Comparison of ENCODE assay signal across 18 cellular contexts in the genomic region with DNA sequence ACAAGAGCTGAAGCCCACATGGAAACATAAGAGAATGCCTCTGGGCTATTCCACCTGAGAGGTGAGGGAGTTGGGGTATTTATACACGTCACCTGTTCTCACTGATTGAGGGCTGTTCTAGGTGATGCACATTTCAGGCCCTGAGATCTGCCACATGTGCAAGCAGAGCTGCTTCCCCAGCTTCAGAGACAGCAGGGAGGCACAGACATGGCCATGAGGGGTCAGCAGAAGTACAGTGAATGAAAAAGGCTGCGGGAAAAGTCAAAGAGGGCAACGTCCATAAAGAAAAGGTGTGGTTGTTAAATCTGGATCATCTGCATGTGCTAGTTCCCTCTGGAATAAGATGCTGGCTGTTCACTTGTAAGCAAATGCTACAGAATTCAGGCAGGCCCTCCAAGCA.
DNase-seq lines count a peak whose midpoint lies in the region; ATAC-seq and TF ChIP-seq lines count a peak whose summit lies in the region.
"Had no signal": no experiment of that assay in that cellular context is flagged by ENCODE, and none has a peak within 500 bp of the region (broad histone marks: within the 10 kb centered on the region; RNA-seq: fewer than 3 reads in every experiment).

No MANE protein-coding gene starts in this region.

- no peaks in the 10 kb centered on the region for H3K4me1 Mint-ChIP-seq in activated CD4-positive, alpha-beta T cell treated with anti-CD3 and anti-CD28 coated beads, Interleukin-2, amount 10 ng/mL, durations not matched to agents 7 days and 5 days
- no peaks in the 10 kb centered on the region for H3K4me1 Mint-ChIP-seq in CD14-positive monocyte
- H3K4me1 Mint-ChIP-seq: naive thymus-derived CD8-positive, alpha-beta T cell had no signal

- H3K27ac Mint-ChIP-seq in activated CD4-positive, alpha-beta T cell treated with anti-CD3 and anti-CD28 coated beads, Interleukin-2, amount 10 ng/mL, durations not matched to agents 7 days and 5 days, result no peak overlapping the region
- no peak overlapping the region for H3K27ac Mint-ChIP-seq in CD14-positive monocyte
- H3K27ac Mint-ChIP-seq: activated CD8-positive, alpha-beta T cell treated with anti-CD3 and anti-CD28 coated beads, Interleukin-2, amount 10 ng/mL, durations not matched to agents 7 days and 5 days; naive thymus-derived CD8-positive, alpha-beta T cell; T-helper 1 cell treated with Interleukin-12 subunit alpha and Interleukin-12 subunit beta and Interleukin-4 antibody, amounts not matched to agents 30 μg/mL and 1 μg/mL, for 36 hours had no signal

- H3K27me3 ChIP-seq in left ventricle myocardium inferior (ENCODE audit: low read depth) (peaks cover 96% of the 10 kb centered on the region), right cardiac atrium (ENCODE audit: control insufficient read depth, insufficient read depth) (peaks cover 2% of the 10 kb centered on the region), mammary epithelial cell (ENCODE audit: insufficient read depth, low read length) (no peaks in the 10 kb centered on the region)
- H3K27me3 ChIP-seq: BLaER1 had no signal

- DNase-seq in left ventricle myocardium inferior, result no peak
- DNase-seq in right cardiac atrium, result no peak
- no peak for DNase-seq in LNCaP clone FGC (ENCODE audit: low read depth)
- peak; percentile 22 for DNase-seq in mammary epithelial cell
- DNase-seq in superior temporal gyrus (ENCODE audit: extremely low spot score), result peak; percentile 46
- DNase-seq in activated CD4-positive, alpha-beta T cell treated with anti-CD3 and anti-CD28 coated beads, Interleukin-2, amount 10 ng/mL, durations not matched to agents 7 days and 5 days, result no peak
- DNase-seq in CD14-positive monocyte (ENCODE audit: low spot score), result no peak
- DNase-seq: activated CD8-positive, alpha-beta T cell treated with anti-CD3 and anti-CD28 coated beads, Interleukin-2, amount 10 ng/mL, durations not matched to agents 7 days and 5 days; activated gamma-delta T cell; GF-D8; HCEC 1CT; left cardiac atrium; NCI-H187 treated with DMSO at 0.1 percent for 48 hours; stomach had no signal

- no peaks in the 10 kb centered on the region for H3K79me2 ChIP-seq in mammary epithelial cell (ENCODE audit: insufficient read depth, low read length)

- peaks cover 29% of the 10 kb centered on the region for H3K27me3 Mint-ChIP-seq in activated CD4-positive, alpha-beta T cell treated with anti-CD3 and anti-CD28 coated beads, Interleukin-2, amount 10 ng/mL, durations not matched to agents 7 days and 5 days
- H3K27me3 Mint-ChIP-seq in CD14-positive monocyte (ENCODE audit: low read depth in 3 of 3), result peaks cover 7 to 16% (median 11%) of the 10 kb centered on the region in 3 donors

- CTCF ChIA-PET in mammary epithelial cell (lab: Charles Lee; ENCODE audit: low non-redundant PET), result no interaction called here
- CTCF ChIA-PET in activated CD4-positive, alpha-beta T cell treated with anti-CD3 and anti-CD28 coated beads, Interleukin-2, amount 10 ng/mL, durations not matched to agents 7 days and 5 days (lab: Charles Lee), result no interaction called here

- no TSS peak for BruUV-seq in mammary epithelial cell (replicated peaks; lab: Mats Ljungman, UMichigan)

- H3K4me2 ChIP-seq in mammary epithelial cell (ENCODE audit: insufficient read depth, low read depth, low read length), result no peak overlapping the region

- no peaks in the 10 kb centered on the region for H3K9me3 Mint-ChIP-seq in activated CD4-positive, alpha-beta T cell treated with anti-CD3 and anti-CD28 coated beads, Interleukin-2, amount 10 ng/mL, durations not matched to agents 7 days and 5 days
- peaks cover 0 to 6% (median 0%) of the 10 kb centered on the region in 7 donors for H3K9me3 Mint-ChIP-seq in CD14-positive monocyte
- H3K9me3 Mint-ChIP-seq: naive thymus-derived CD8-positive, alpha-beta T cell; T-helper 1 cell treated with Interleukin-12 subunit alpha and Interleukin-12 subunit beta and Interleukin-4 antibody, amounts not matched to agents 30 μg/mL and 1 μg/mL, for 36 hours had no signal

- H3K36me3 ChIP-seq in left ventricle myocardium inferior (no peaks in the 10 kb centered on the region), mammary epithelial cell (ENCODE audit: insufficient read depth, low read length) (no peaks in the 10 kb centered on the region)
- H3K36me3 ChIP-seq: BLaER1, stomach had no signal

- H3K4me3 ChIP-seq in left ventricle myocardium inferior (no peak overlapping the region), right cardiac atrium (ENCODE audit: low read length) (no peak overlapping the region), LNCaP clone FGC (ENCODE audit: low read depth, low read length) (no peak overlapping the region), mammary epithelial cell (replicated peaks in 1 of 3; ENCODE audit: insufficient read depth in 1 of 3, low read depth in 2 of 3, low read length in 3 of 3) (no peak overlapping the region)
- H3K4me3 ChIP-seq: BLaER1, stomach had no signal

- H3K27ac ChIP-seq in left ventricle myocardium inferior (replicated peaks) (no peak overlapping the region), right cardiac atrium (ENCODE audit: low read length) (no peak overlapping the region), mammary epithelial cell (ENCODE audit: insufficient read depth, low read depth, low read length) (no peak overlapping the region)
- H3K27ac ChIP-seq: BLaER1, stomach had no signal

- H2AFZ ChIP-seq in mammary epithelial cell (ENCODE audit: low read depth, low read length), result no peak overlapping the region

- H3K4me1 ChIP-seq in left ventricle myocardium inferior (no peaks in the 10 kb centered on the region), right cardiac atrium (ENCODE audit: control insufficient read depth, insufficient read depth, low read length) (no peaks in the 10 kb centered on the region), mammary epithelial cell (ENCODE audit: insufficient read depth, low read length) (no peaks in the 10 kb centered on the region)
- H3K4me1 ChIP-seq: stomach had no signal

- H3K4me3 Mint-ChIP-seq in activated CD4-positive, alpha-beta T cell treated with anti-CD3 and anti-CD28 coated beads, Interleukin-2, amount 10 ng/mL, durations not matched to agents 7 days and 5 days, result no peak overlapping the region
- no peak overlapping the region for H3K4me3 Mint-ChIP-seq in CD14-positive monocyte
- H3K4me3 Mint-ChIP-seq: activated CD8-positive, alpha-beta T cell treated with anti-CD3 and anti-CD28 coated beads, Interleukin-2, amount 10 ng/mL, durations not matched to agents 7 days and 5 days; naive thymus-derived CD8-positive, alpha-beta T cell; T-helper 1 cell treated with Interleukin-12 subunit alpha and Interleukin-12 subunit beta and Interleukin-4 antibody, amounts not matched to agents 30 μg/mL and 1 μg/mL, for 36 hours had no signal

- intact Hi-C loops in left ventricle myocardium inferior (cut with micrococcal nuclease), result no loop called here
- intact Hi-C loops in right cardiac atrium (cut with DNase I), result loop anchor here in 2 of 4 donors (5.0 to 10.0 kb wide), 2 partner anchors 122 to 125 kb away; no protein-coding TSS in a partner anchor
- intact Hi-C loops in mammary epithelial cell (cut with micrococcal nuclease), result loop anchor here (1.0 to 2.0 kb wide), 2 partner anchors 126 to 590 kb away; no protein-coding TSS in a partner anchor
- intact Hi-C loops in CD14-positive monocyte (cut with micrococcal nuclease), result no loop called here

- in situ Hi-C loops in mammary epithelial cell (cut with MboI; ENCODE audit: low sequenced_read_pairs in 2 of 2), result loop anchor here in 1 of 2 donors (25.0 kb wide), 1 partner anchor 555 kb away; no protein-coding TSS in a partner anchor

- POLR2A ChIA-PET in activated CD4-positive, alpha-beta T cell treated with anti-CD3 and anti-CD28 coated beads, Interleukin-2, amount 10 ng/mL, durations not matched to agents 7 days and 5 days (lab: Charles Lee), result no interaction called here

- dilution Hi-C loops in mammary epithelial cell (cut with HindIII; ENCODE audit: low sequenced_read_pairs), result loop anchor here (25.0 kb wide), 1 partner anchor 555 kb away; no protein-coding TSS in a partner anchor

- WGBS in right cardiac atrium, result 34% methylated on average over 3 of the region's 3 CpGs
- 18% methylated on average over 3 of the region's 3 CpGs for whole genome bisulfite sequencing in mammary epithelial cell (ENCODE audit: low coverage, missing lambda C conversion rate)

- H3K36me3 Mint-ChIP-seq in activated CD4-positive, alpha-beta T cell treated with anti-CD3 and anti-CD28 coated beads, Interleukin-2, amount 10 ng/mL, durations not matched to agents 7 days and 5 days (ENCODE audit: low read depth), result no peaks in the 10 kb centered on the region
- H3K36me3 Mint-ChIP-seq in CD14-positive monocyte, result no peaks in the 10 kb centered on the region
- H3K36me3 Mint-ChIP-seq: naive thymus-derived CD8-positive, alpha-beta T cell had no signal

- ATAC-seq in right cardiac atrium (no peak), HG02588 (IDR thresholded peaks at IDR 0.05; ENCODE audit: unreplicated experiment) (no peak)
- ATAC-seq: activated CD8-positive, alpha-beta T cell treated with anti-CD3 and anti-CD28 coated beads, Interleukin-2, amount 10 ng/mL, durations not matched to agents 7 days and 5 days; left cardiac atrium; naive thymus-derived CD8-positive, alpha-beta T cell had no signal

- H3K9me3 ChIP-seq in left ventricle myocardium inferior (replicated peaks) (no peaks in the 10 kb centered on the region), right cardiac atrium (ENCODE audit: control insufficient read depth, low read length) (no peaks in the 10 kb centered on the region), mammary epithelial cell (replicated peaks; ENCODE audit: insufficient read depth, low read length) (no peaks in the 10 kb centered on the region)
- H3K9me3 ChIP-seq: BLaER1, stomach had no signal

- TF ChIP-seq CTCF in left ventricle myocardium inferior (IDR thresholded peaks at IDR 0.05; ENCODE audit: borderline replicate concordance) (peak; percentile 30), LNCaP clone FGC (IDR thresholded peaks at IDR 0.05; ENCODE audit: control insufficient read depth, extremely low read depth, insufficient read depth) (peak; percentile 46), mammary epithelial cell (conservative IDR thresholded peaks at IDR 0.05 in 1 of 2, IDR thresholded peaks at IDR 0.05 in 1 of 2; ENCODE audit: extremely low read depth in 1 of 2, insufficient read depth in 1 of 2, low read depth in 1 of 2, low read length in 2 of 2) (peak; percentile 39 to 51), CD14-positive monocyte (IDR thresholded peaks at IDR 0.05) (no peak)

- no peaks in the 10 kb centered on the region for H4K20me1 ChIP-seq in mammary epithelial cell (ENCODE audit: insufficient read depth, low read length)
- H4K20me1 ChIP-seq: BLaER1 had no signal

- H3K9ac ChIP-seq in mammary epithelial cell (ENCODE audit: insufficient read depth, low read length), result no peak overlapping the region
- H3K9ac ChIP-seq: BLaER1 had no signal

Comparison
In these comparisons a context has a peak if more than half of its experiments do, and no peak if none do; other contexts are left out.
1. DNase-seq: peak in mammary epithelial cell (single experiment) and superior temporal gyrus (single experiment); none in left ventricle myocardium inferior (single experiment), right cardiac atrium (0 of 3), LNCaP clone FGC (single experiment), activated CD4-positive, alpha-beta T cell treated with anti-CD3 and anti-CD28 coated beads, Interleukin-2, amount 10 ng/mL, durations not matched to agents 7 days and 5 days (single experiment) and CD14-positive monocyte (single experiment).